9 cellular contexts compared by ENCODE assay signal in the genomic region with DNA sequence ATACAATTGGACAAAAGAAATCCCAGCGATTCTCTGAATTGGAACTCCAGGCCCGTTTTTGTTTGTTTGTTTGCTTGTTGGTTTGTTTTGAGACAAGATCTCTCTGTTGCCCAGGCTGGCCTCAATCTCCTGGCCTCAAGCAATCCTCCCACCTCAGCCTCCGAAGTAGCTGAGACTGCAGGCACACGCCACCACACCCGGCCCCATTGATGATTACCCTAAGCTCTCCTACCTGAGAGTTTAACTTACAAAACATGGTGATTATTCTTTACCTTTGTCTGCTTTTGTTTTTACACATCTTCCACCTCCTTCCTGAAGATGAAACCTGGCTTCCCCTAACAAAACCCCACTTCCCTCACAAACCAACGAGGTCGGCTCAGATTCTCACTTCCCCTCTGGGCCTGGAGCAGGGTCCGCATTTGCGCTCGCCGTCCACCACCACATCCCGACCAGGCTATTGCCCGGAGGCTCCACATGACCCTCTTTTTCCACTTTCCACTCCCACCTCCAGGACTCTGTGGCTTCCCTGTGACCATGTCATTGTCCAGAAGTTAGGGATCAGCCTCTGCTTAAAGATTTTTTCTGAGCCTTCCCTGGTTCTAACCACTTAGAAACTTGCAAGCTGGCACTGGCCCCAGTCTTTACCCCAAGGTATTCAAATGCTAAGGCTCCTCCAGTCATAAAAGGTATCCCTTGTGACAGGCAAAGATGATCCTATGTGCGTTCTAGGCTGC. TPM values are rescaled to one million over a fixed set of nuclear protein-coding genes. Genes with fewer than 3 reads are reported as not detected.
DNase-seq lines count a peak whose midpoint lies in the region; ATAC-seq and TF ChIP-seq lines count a peak whose summit lies in the region.
"Had no signal": no experiment of that assay in that cellular context is flagged by ENCODE, and none has a peak within 500 bp of the region (broad histone marks: within the 10 kb centered on the region; RNA-seq: fewer than 3 reads in every experiment).

No MANE protein-coding gene starts in this region.

- H4K8ac ChIP-seq in neuronal stem cell (ENCODE audit: low read depth, low read length), result no peak overlapping the region

- no peaks in the 10 kb centered on the region for H3K36me3 ChIP-seq in neuronal stem cell (replicated peaks in 1 of 2; ENCODE audit: control insufficient read depth in 2 of 2, insufficient read depth in 2 of 2, low read length in 2 of 2)

- H3K27ac Mint-ChIP-seq in activated B cell treated with CpG ODN at 0.5 μM for 24 hours, result peak overlapping the region; percentile 91
- no peak overlapping the region for H3K27ac Mint-ChIP-seq in type B pancreatic cell

- no peak overlapping the region for H2BK5ac ChIP-seq in neuronal stem cell (ENCODE audit: low read length)

- intact Hi-C loops in activated B cell treated with CpG ODN at 0.5 μM for 24 hours (cut with micrococcal nuclease), result loop anchor here (1.0 kb wide), 2 partner anchors 12 kb away; no protein-coding TSS in a partner anchor

- H2BK120ac ChIP-seq in neuronal stem cell (ENCODE audit: low read depth, low read length), result no peak overlapping the region

- H3K4ac ChIP-seq in neuronal stem cell (ENCODE audit: low read length), result no peak overlapping the region

- H3K14ac ChIP-seq in neuronal stem cell (ENCODE audit: low read length), result no peak overlapping the region

- ATAC-seq in GM18517 (IDR thresholded peaks at IDR 0.05; ENCODE audit: unreplicated experiment) (peak; percentile 35), HG02798 (IDR thresholded peaks at IDR 0.05; ENCODE audit: poor library complexity, unreplicated experiment) (peak; percentile 27), activated B cell treated with CpG ODN at 0.5 μM for 24 hours (ENCODE audit: low read depth) (peak; percentile 43)

- H2AK5ac ChIP-seq in neuronal stem cell (ENCODE audit: low read depth, low read length), result peak overlapping the region; percentile 68

- H3K9me3 ChIP-seq in neuronal stem cell (replicated peaks in 1 of 2; ENCODE audit: control insufficient read depth in 2 of 2, insufficient read depth in 1 of 2, low read depth in 1 of 2, low read length in 2 of 2), result no peaks in the 10 kb centered on the region

- H2BK12ac ChIP-seq in neuronal stem cell (ENCODE audit: low read length), result no peak overlapping the region

- H2AFZ ChIP-seq in neuronal stem cell (ENCODE audit: low read length), result no peak overlapping the region

- H3K4me2 ChIP-seq in neuronal stem cell (ENCODE audit: insufficient read depth, low read length, poor library complexity, severe bottlenecking), result no peak overlapping the region

- H3K27ac ChIP-seq in neuronal stem cell (replicated peaks; ENCODE audit: low read length), result no peak overlapping the region

- H3K79me1 ChIP-seq in neuronal stem cell (ENCODE audit: low read depth, low read length), result no peaks in the 10 kb centered on the region

- no peak overlapping the region for H3K4me3 ChIP-seq in neuronal stem cell (ENCODE audit: low read length in 2 of 2)

- no CpG with 5 or more reads among the region's 14 CpGs for WGBS in neuronal stem cell (ENCODE audit: extremely low coverage in 2 of 2, insufficient read length in 2 of 2, insufficient replicate concordance in 1 of 2), 2 donors

- H3K4me1 Mint-ChIP-seq in activated B cell treated with CpG ODN at 0.5 μM for 24 hours (peaks cover 99% of the 10 kb centered on the region), type B pancreatic cell (ENCODE audit: unreplicated experiment) (no peaks in the 10 kb centered on the region)

- no peaks in the 10 kb centered on the region for H3K27me3 Mint-ChIP-seq in activated B cell treated with CpG ODN at 0.5 μM for 24 hours
- no peaks in the 10 kb centered on the region for H3K27me3 Mint-ChIP-seq in type B pancreatic cell

- no peaks in the 10 kb centered on the region for H3K9me3 Mint-ChIP-seq in activated B cell treated with CpG ODN at 0.5 μM for 24 hours
- no peaks in the 10 kb centered on the region for H3K9me3 Mint-ChIP-seq in type B pancreatic cell
- H3K9me3 Mint-ChIP-seq: H9 had no signal

- peaks cover 9% of the 10 kb centered on the region for H3K36me3 Mint-ChIP-seq in activated B cell treated with CpG ODN at 0.5 μM for 24 hours (ENCODE audit: low read depth)
- no peaks in the 10 kb centered on the region for H3K36me3 Mint-ChIP-seq in type B pancreatic cell

- no peaks in the 10 kb centered on the region for H3K27me3 ChIP-seq in neuronal stem cell (ENCODE audit: control insufficient read depth in 3 of 3, insufficient read depth in 3 of 3, low read depth in 1 of 3, low read length in 3 of 3)

- CTCF ChIA-PET in activated B cell treated with CpG ODN at 0.5 μM for 24 hours (lab: Charles Lee), result interaction anchor here (1.0 to 2.6 kb wide), 5 partner anchors 9 to 50 kb away, joined by 4 to 12 read pairs (median 4); no protein-coding TSS in a partner anchor

- POLR2A ChIA-PET in activated B cell treated with CpG ODN at 0.5 μM for 24 hours (lab: Charles Lee), result interaction anchor here (0.6 to 3.0 kb wide), 9 partner anchors 8 to 752 kb away, joined by 3 to 31 read pairs (median 9); a partner anchor contains a TSS

- peak overlapping the region; percentile 2 for H3K18ac ChIP-seq in neuronal stem cell (ENCODE audit: low read length)

- peak overlapping the region; percentile 78 for H3K4me3 Mint-ChIP-seq in activated B cell treated with CpG ODN at 0.5 μM for 24 hours
- no peak overlapping the region for H3K4me3 Mint-ChIP-seq in type B pancreatic cell
- H3K4me3 Mint-ChIP-seq: H9 had no signal

- TF ChIP-seq CTCF in activated B cell treated with CpG ODN at 0.5 μM for 24 hours (IDR thresholded peaks at IDR 0.05), result no peak
- no peak for TF ChIP-seq CTCF in type B pancreatic cell (conservative IDR thresholded peaks at IDR 0.05)

- H3K23ac ChIP-seq in neuronal stem cell (ENCODE audit: low read depth, low read length, poor library complexity), result no peak overlapping the region

- H3K9ac ChIP-seq in neuronal stem cell (ENCODE audit: low read depth, low read length, poor library complexity), result no peak overlapping the region

- peak; percentile 48 for DNase-seq in activated B cell treated with CpG ODN at 0.5 μM for 24 hours
- no peak for DNase-seq in neuronal stem cell (ENCODE audit: low spot score)
- DNase-seq in NCI-H1105 (lab: John Stamatoyannopoulos, UW), result no peak
- no peak for DNase-seq in NCI-H510A (lab: John Stamatoyannopoulos, UW)
- DNase-seq in type B pancreatic cell (ENCODE audit: extremely low spot score, unreplicated experiment), result no peak
- DNase-seq: activated CD4-positive, alpha-beta T cell treated with anti-CD3 and anti-CD28 coated beads, Interleukin-2, amount 50 U/mL, for 4 hours; H9 had no signal

- H2BK15ac ChIP-seq in neuronal stem cell (ENCODE audit: low read length), result no peak overlapping the region

- H3K4me1 ChIP-seq in neuronal stem cell (ENCODE audit: control insufficient read depth in 2 of 2, insufficient read depth in 1 of 2, low read depth in 1 of 2, low read length in 2 of 2), result peaks cover 7 to 9% of the 10 kb centered on the region in 2 donors

- no peak overlapping the region for H4K91ac ChIP-seq in neuronal stem cell (ENCODE audit: low read depth, low read length, poor library complexity)

RNA-seq across cellular contexts. Expression of a gene that starts 14.8 kb away (rescaled TPM):
- total RNA-seq in activated B cell treated with CpG ODN at 0.5 μM for 24 hours (34.6 and 41.7 TPM in 2 replicates), type B pancreatic cell (ENCODE audit: low replicate concordance) (not detected in 2 replicates)
- polyA plus RNA-seq in neuronal stem cell (2013, experiment 1 of 2), result 0.14 TPM
- polyA plus RNA-seq in neuronal stem cell (2013, experiment 2 of 2), result 0.15 TPM
- total RNA-seq: H9 had no signal

Comparison
In these comparisons a context has a peak if more than half of its experiments do, and no peak if none do; other contexts are left out.
1. RNA of a gene that starts 14.8 kb away (total RNA-seq): 34.6 to 41.7 TPM in activated B cell treated with CpG ODN at 0.5 μM for 24 hours; not detected in type B pancreatic cell; every median in the first group is over 10 times any median in the second.
2. Peak in every context shown above with its lines, with median percentiles within 50 percentile points of each other: ATAC-seq.